In genomic region chr2:74741076-74741460, GRCh38 we compare ENCODE assay signal across 1 cellular context.
TF ChIP-seq lines count a peak whose summit lies in the region.

No MANE protein-coding gene starts in this region.

TF ChIP-seq in A549, 52 proteins besides CTCF, POLR2A, EP300 and RAD21:
- TF ChIP-seq E2F6 (IDR thresholded peaks at IDR 0.05; ENCODE audit: borderline replicate concordance, low read depth) (peak; percentile 49), PBX3 (IDR thresholded peaks at IDR 0.05) (0 out of 2 replicates have a peak, but pooled peaks have one; percentile 7), ZC3H11A (IDR thresholded peaks at IDR 0.05) (no peak), JUN (IDR thresholded peaks at IDR 0.05) (no peak), MAX (IDR thresholded peaks at IDR 0.05) (peak; percentile 18; the same call in 1 of the 2 replicates), JUNB (IDR thresholded peaks at IDR 0.05) (peak; percentile 10; the same call in 1 of the 2 replicates), GATA3 (IDR thresholded peaks at IDR 0.05; ENCODE audit: borderline replicate concordance) (0 out of 2 replicates have a peak, but pooled peaks have one; percentile 6)
